ENCODE assay signal across 16 cellular contexts in the genomic region with DNA sequence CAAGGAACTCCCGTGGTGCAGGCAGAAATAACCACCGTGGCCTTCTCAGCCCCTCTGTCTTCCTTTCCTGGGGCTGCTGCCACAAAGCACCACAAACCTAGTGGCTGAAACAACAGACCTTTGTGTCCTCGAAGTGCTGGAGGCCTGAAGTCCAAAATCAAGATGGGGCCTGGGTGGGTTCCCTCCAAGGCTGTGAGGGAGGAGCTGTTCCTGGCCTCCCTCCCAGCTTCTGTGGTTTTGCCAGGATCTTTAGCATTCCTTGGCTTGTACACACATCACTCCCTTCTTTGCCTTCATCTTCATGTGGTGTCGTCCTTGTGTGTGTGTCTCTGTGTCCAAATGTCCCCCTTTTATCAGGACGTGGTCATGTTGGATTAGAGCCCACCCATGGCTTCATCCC. TPM values are rescaled to one million over a fixed set of nuclear protein-coding genes. Genes with fewer than 3 reads are reported as not detected.
DNase-seq lines count a peak whose midpoint lies in the region; ATAC-seq and TF ChIP-seq lines count a peak whose summit lies in the region.
"Had no signal": no experiment of that assay in that cellular context is flagged by ENCODE, and none has a peak within 500 bp of the region (broad histone marks: within the 10 kb centered on the region; RNA-seq: fewer than 3 reads in every experiment).

No MANE protein-coding gene starts in this region.

- POLR2A ChIA-PET in PC-9 (lab: Charles Lee; ENCODE audit: unreplicated experiment), result no interaction called here

- H3K9ac ChIP-seq in adipocyte (ENCODE audit: low read length), result no peak overlapping the region
- H3K9ac ChIP-seq: KMS-11 had no signal

- H3K4me1 ChIP-seq in adipocyte (ENCODE audit: control insufficient read depth, insufficient read depth, low read length) (peaks cover 8% of the 10 kb centered on the region), PC-9 (replicated peaks; ENCODE audit: insufficient read depth) (no peaks in the 10 kb centered on the region)
- H3K4me1 ChIP-seq: ascending aorta, BE2C had no signal

- H3K36me3 ChIP-seq in adipocyte (ENCODE audit: control insufficient read depth, insufficient read depth, low read length, severe bottlenecking) (no peaks in the 10 kb centered on the region), PC-9 (ENCODE audit: low read depth) (no peaks in the 10 kb centered on the region)
- H3K36me3 ChIP-seq: ascending aorta, BE2C, transverse colon had no signal

- H4K20me1 ChIP-seq in PC-9 (ENCODE audit: insufficient read depth), result no peaks in the 10 kb centered on the region

- intact Hi-C loops in PC-9 (cut with micrococcal nuclease; ENCODE audit: unreplicated experiment), result no loop called here

- no TSS peak for BruUV-seq in PC-9 (replicated peaks; lab: Mats Ljungman, UMichigan)

- no peak overlapping the region for H3K27ac ChIP-seq in PC-9
- H3K27ac ChIP-seq: ascending aorta, KMS-11, transverse colon had no signal

- no peak overlapping the region for H3K4me3 ChIP-seq in adipocyte (ENCODE audit: low read length)
- H3K4me3 ChIP-seq in fibroblast of villous mesenchyme (ENCODE audit: low read depth, low read length), result no peak overlapping the region
- no peak overlapping the region for H3K4me3 ChIP-seq in PC-9
- H3K4me3 ChIP-seq: ascending aorta, transverse colon had no signal

- H3K9me3 ChIP-seq in adipocyte (ENCODE audit: control insufficient read depth, low read length) (no peaks in the 10 kb centered on the region), PC-9 (ENCODE audit: insufficient read depth, low read depth) (no peaks in the 10 kb centered on the region)
- H3K9me3 ChIP-seq: ascending aorta, BE2C, transverse colon had no signal

- no peak for TF ChIP-seq CTCF in fibroblast of villous mesenchyme (IDR thresholded peaks at IDR 0.05; ENCODE audit: insufficient read depth, low read depth, low read length)
- no peak for TF ChIP-seq CTCF in PC-9 (conservative IDR thresholded peaks at IDR 0.05)

- no peak for ATAC-seq in HG02678 (IDR thresholded peaks at IDR 0.05; ENCODE audit: unreplicated experiment)

- H3K79me2 ChIP-seq in PC-9 (ENCODE audit: low read depth), result no peaks in the 10 kb centered on the region

- no peaks in the 10 kb centered on the region for H3K9me2 ChIP-seq in PC-9 (ENCODE audit: insufficient read depth)

- no peaks in the 10 kb centered on the region for H3F3A ChIP-seq in PC-9 (ENCODE audit: insufficient read depth, low read depth)

- H3K4me2 ChIP-seq in PC-9, result no peak overlapping the region
- H3K4me2 ChIP-seq: KMS-11 had no signal

- CTCF ChIA-PET in PC-9 (lab: Charles Lee), result no interaction called here

- no peaks in the 10 kb centered on the region for H3K27me3 ChIP-seq in adipocyte (replicated peaks; ENCODE audit: control insufficient read depth, insufficient read depth, low read length)
- no peaks in the 10 kb centered on the region for H3K27me3 ChIP-seq in PC-9 (ENCODE audit: insufficient read depth, low read depth)
- H3K27me3 ChIP-seq: ascending aorta, BE2C, transverse colon had no signal

- H2AFZ ChIP-seq in PC-9, result no peak overlapping the region

- DNase-seq in AG08396 (ENCODE audit: low spot score), result peak; percentile 87
- peak; percentile 14 for DNase-seq in HK-2 (ENCODE audit: unreplicated experiment)
- DNase-seq in adipocyte (ENCODE audit: low read depth), result peak; percentile 79
- peak; percentile 74 for DNase-seq in fibroblast of villous mesenchyme (ENCODE audit: low read depth)
- no peak for DNase-seq in PC-9
- DNase-seq in NCI-H1930 (lab: John Stamatoyannopoulos, UW), result no peak
- DNase-seq in iPS-NIHi11 (ENCODE audit: low spot score), result no peak
- DNase-seq: activated CD4-positive, alpha-beta T cell treated with anti-CD3 and anti-CD28 coated beads, Interleukin-2, amount 50 U/mL, for 4 hours; BE2C; NCI-H187 treated with DMSO at 0.1 percent for 48 hours; stimulated activated CD4-positive, alpha-beta T cell treated with anti-CD3 and anti-CD28 coated beads, Interleukin-1b, Interleukin-23, amount 100 ng/mL, for 48 hours; transverse colon had no signal

RNA-seq across cellular contexts. Expression of gene PARVG, which starts 29.1 kb away (rescaled TPM):
- not detected in 2 replicates for total RNA-seq in fibroblast of villous mesenchyme
- 0.20 TPM in 1 of 2 replicates, not detected in the other for total RNA-seq in PC-9 (2021)
- total RNA-seq: pulmonary artery endothelial cell had no signal

Comparison
In these comparisons a context has a peak if more than half of its experiments do, and no peak if none do; other contexts are left out.
1. DNase-seq: peak in AG08396 (single experiment), HK-2 (single experiment), adipocyte (single experiment) and fibroblast of villous mesenchyme (single experiment); none in PC-9 (0 of 2), NCI-H1930 (0 of 2) and iPS-NIHi11 (single experiment).